ENCODE assay signal across 28 cellular contexts in genomic region chr9:116237456-116237855, GRCh38.
"Had no signal": no experiment of that assay in that cellular context is flagged by ENCODE, and none has a peak within 500 bp of the region (broad histone marks: within the 10 kb centered on the region; RNA-seq: fewer than 3 reads in every experiment).

No MANE protein-coding gene starts in this region.

- H3K4me3 ChIP-seq: body of pancreas, dorsolateral prefrontal cortex, gastrocnemius medialis, neural progenitor cell, prostate gland, tibial artery had no signal

- FAIRE-seq: colon, endothelial cell of umbilical vein, islet of Langerhans had no signal

- H3K9me3 ChIP-seq: body of pancreas, gastrocnemius medialis, prostate gland, tibial artery had no signal

- H3K27ac ChIP-seq: body of pancreas, dorsolateral prefrontal cortex, gastrocnemius medialis, neural progenitor cell, prostate gland, tibial artery had no signal

- H3K4me3 Mint-ChIP-seq: activated naive CD4-positive, alpha-beta T cell treated with anti-CD3 and anti-CD28 coated beads for 36 hours; activated naive CD8-positive, alpha-beta T cell treated with anti-CD3 and anti-CD28 coated beads, Interleukin-2, amount 10 ng/mL, durations not matched to agents 7 days and 5 days; activated T-cell treated with anti-CD3 and anti-CD28 coated beads, Interleukin-2, amount 50 U/mL, for 4 hours; effector memory CD8-positive, alpha-beta T cell; naive B cell; neural progenitor cell; stimulated activated naive CD8-positive, alpha-beta T cell treated with anti-CD3 and anti-CD28 coated beads, Interleukin-15, amount 100 ng/mL, for 72 hours; WTC11 had no signal

- ATAC-seq: activated T-cell treated with anti-CD3 and anti-CD28 coated beads, Interleukin-2, amount 50 U/mL, for 4 hours; effector memory CD8-positive, alpha-beta T cell; esophagus mucosa; gastrocnemius medialis; left colon; right cardiac atrium; stimulated activated naive CD8-positive, alpha-beta T cell treated with anti-CD3 and anti-CD28 coated beads, Interleukin-15, amount 100 ng/mL, for 72 hours; WTC11 had no signal

- H3K4me2 ChIP-seq: neural progenitor cell had no signal

- H3K9me3 Mint-ChIP-seq: activated naive CD4-positive, alpha-beta T cell treated with anti-CD3 and anti-CD28 coated beads for 36 hours; activated naive CD8-positive, alpha-beta T cell treated with anti-CD3 and anti-CD28 coated beads, Interleukin-2, amount 10 ng/mL, durations not matched to agents 7 days and 5 days; activated T-cell treated with anti-CD3 and anti-CD28 coated beads, Interleukin-2, amount 50 U/mL, for 4 hours; activated T-helper 2 cell treated with anti-CD3 and anti-CD28 coated beads, Interferon-gamma antibody, Interleukin-2, Interleukin-4, amounts not matched to agents 10 μg/mL and 5 μg/mL and 100 μg/mL, durations not matched to agents 14 hours and 24 hours and 36 hours; neural progenitor cell; WTC11 had no signal

- DNase-seq: activated CD4-positive, alpha-beta T cell treated with anti-CD3 and anti-CD28 coated beads, Interleukin-2, amount 50 U/mL, for 4 hours; activated CD8-positive, alpha-beta memory T cell treated with anti-CD3 and anti-CD28 coated beads, Interleukin-2, amount 50 U/mL, for 48 hours; activated naive CD4-positive, alpha-beta T cell treated with anti-CD3 and anti-CD28 coated beads for 36 hours; activated naive CD8-positive, alpha-beta T cell treated with anti-CD3 and anti-CD28 coated beads, Interleukin-2, amount 10 ng/mL, durations not matched to agents 7 days and 5 days; activated T-cell treated with anti-CD3 and anti-CD28 coated beads, Interleukin-2, amount 50 U/mL, for 4 hours; body of pancreas; caudate nucleus; dorsolateral prefrontal cortex; effector memory CD8-positive, alpha-beta T cell; gastrocnemius medialis; head of caudate nucleus; hypothalamus; left colon; naive B cell; right cardiac atrium; stimulated activated CD4-positive, alpha-beta T cell treated with anti-CD3 and anti-CD28 coated beads, Interleukin-12 subunit alpha, Interleukin-12 subunit beta, amount 100 ng/mL, for 4 hours; stimulated activated CD4-positive, alpha-beta T cell treated with anti-CD3 and anti-CD28 coated beads, Interleukin-4, amount 100 ng/mL, for 4 hours; stimulated activated naive CD8-positive, alpha-beta T cell treated with anti-CD3 and anti-CD28 coated beads, Interleukin-15, amount 100 ng/mL, for 72 hours; T-helper 9 cell; tibial artery had no signal

- H3K27me3 ChIP-seq: body of pancreas, gastrocnemius medialis, neural progenitor cell, tibial artery had no signal

- H3K4me1 ChIP-seq: body of pancreas, gastrocnemius medialis, neural progenitor cell, prostate gland had no signal

- H3K4me1 Mint-ChIP-seq: activated naive CD8-positive, alpha-beta T cell treated with anti-CD3 and anti-CD28 coated beads, Interleukin-2, amount 10 ng/mL, durations not matched to agents 7 days and 5 days; naive B cell; neural progenitor cell; stimulated activated naive CD8-positive, alpha-beta T cell treated with anti-CD3 and anti-CD28 coated beads, Interleukin-15, amount 100 ng/mL, for 72 hours; WTC11 had no signal

- H3K36me3 Mint-ChIP-seq: activated naive CD8-positive, alpha-beta T cell treated with anti-CD3 and anti-CD28 coated beads, Interleukin-2, amount 10 ng/mL, durations not matched to agents 7 days and 5 days; naive B cell; WTC11 had no signal

- H3K27ac Mint-ChIP-seq: activated naive CD4-positive, alpha-beta T cell treated with anti-CD3 and anti-CD28 coated beads for 36 hours; activated naive CD8-positive, alpha-beta T cell treated with anti-CD3 and anti-CD28 coated beads, Interleukin-2, amount 10 ng/mL, durations not matched to agents 7 days and 5 days; activated T-helper 2 cell treated with anti-CD3 and anti-CD28 coated beads, Interferon-gamma antibody, Interleukin-2, Interleukin-4, amounts not matched to agents 10 μg/mL and 5 μg/mL and 100 μg/mL, durations not matched to agents 14 hours and 24 hours and 36 hours; effector memory CD8-positive, alpha-beta T cell; naive B cell; neural progenitor cell; WTC11 had no signal

- H3K9ac ChIP-seq: neural progenitor cell had no signal

- H3K36me3 ChIP-seq: gastrocnemius medialis, neural progenitor cell, prostate gland had no signal

- H2AFZ ChIP-seq: neural progenitor cell had no signal

- H3K27me3 Mint-ChIP-seq: activated naive CD8-positive, alpha-beta T cell treated with anti-CD3 and anti-CD28 coated beads, Interleukin-2, amount 10 ng/mL, durations not matched to agents 7 days and 5 days; effector memory CD8-positive, alpha-beta T cell; naive B cell; stimulated activated naive CD8-positive, alpha-beta T cell treated with anti-CD3 and anti-CD28 coated beads, Interleukin-15, amount 100 ng/mL, for 72 hours had no signal
